Comparison of ENCODE assay signal across 8 cellular contexts in the genomic region with DNA sequence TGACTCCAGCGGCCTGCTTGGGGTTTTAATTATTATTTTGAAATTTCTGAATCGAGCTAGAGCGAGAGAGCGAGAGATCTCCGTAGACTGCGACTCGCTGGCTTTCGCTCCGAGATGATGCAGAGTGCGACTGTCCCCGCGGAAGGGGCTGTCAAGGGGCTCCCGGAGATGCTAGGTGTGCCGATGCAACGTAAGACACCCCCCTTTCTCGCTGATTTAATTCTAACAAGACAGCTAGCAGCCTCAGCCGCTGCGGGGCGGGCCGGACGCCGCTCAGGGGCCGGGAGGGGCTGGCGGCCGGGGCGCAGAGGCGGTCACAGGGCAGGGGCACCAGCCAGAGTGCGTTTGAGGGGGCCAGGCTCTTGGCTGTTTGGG. TPM values are rescaled to one million over a fixed set of nuclear protein-coding genes. Genes with fewer than 3 reads are reported as not detected.
DNase-seq lines count a peak whose midpoint lies in the region; ATAC-seq and TF ChIP-seq lines count a peak whose summit lies in the region.

No MANE protein-coding gene starts in this region.

- TF ChIP-seq CTCF in HFF-Myc (IDR thresholded peaks at IDR 0.05; ENCODE audit: low read depth, low read length, missing control alignments) = no peak

- H3K27ac Mint-ChIP-seq in activated naive CD8-positive, alpha-beta T cell treated with anti-CD3 and anti-CD28 coated beads, Interleukin-2, amount 10 ng/mL, durations not matched to agents 7 days and 5 days = no peak overlapping the region

- H3K4me1 ChIP-seq in mesodermal cell (ENCODE audit: control insufficient read depth, insufficient read depth, low read length, poor library complexity, severe bottlenecking) = peaks cover 33% of the 10 kb centered on the region

- H3K4me1 Mint-ChIP-seq in activated naive CD8-positive, alpha-beta T cell treated with anti-CD3 and anti-CD28 coated beads, Interleukin-2, amount 10 ng/mL, durations not matched to agents 7 days and 5 days = peaks cover 15% of the 10 kb centered on the region

- no peak overlapping the region for H3K27ac ChIP-seq in mesodermal cell (ENCODE audit: low read depth, low read length, severe bottlenecking)

- no peaks in the 10 kb centered on the region for H3K9me3 ChIP-seq in mesodermal cell (ENCODE audit: control insufficient read depth, low read length)

- POLR2A ChIA-PET in activated naive CD8-positive, alpha-beta T cell treated with anti-CD3 and anti-CD28 coated beads, Interleukin-2, amount 10 ng/mL, durations not matched to agents 7 days and 5 days (lab: Charles Lee) = no interaction called here

- H3K27me3 Mint-ChIP-seq in activated naive CD8-positive, alpha-beta T cell treated with anti-CD3 and anti-CD28 coated beads, Interleukin-2, amount 10 ng/mL, durations not matched to agents 7 days and 5 days = peaks cover 84% of the 10 kb centered on the region

- DNase-seq in AG20443 (ENCODE audit: low spot score) = peak; percentile 22
- no peak for DNase-seq in HFF-Myc (ENCODE audit: extremely low read depth, low read depth)
- DNase-seq in activated naive CD8-positive, alpha-beta T cell treated with anti-CD3 and anti-CD28 coated beads, Interleukin-2, amount 10 ng/mL, durations not matched to agents 7 days and 5 days = no peak
- DNase-seq in HUDEP-2 (lab: John Stamatoyannopoulos, UW; ENCODE audit: unreplicated experiment in 76 of 76) = no peak
- DNase-seq in midbrain (lab: John Stamatoyannopoulos, UW) = no peak

- no peaks in the 10 kb centered on the region for H3K36me3 Mint-ChIP-seq in activated naive CD8-positive, alpha-beta T cell treated with anti-CD3 and anti-CD28 coated beads, Interleukin-2, amount 10 ng/mL, durations not matched to agents 7 days and 5 days

- H3K36me3 ChIP-seq in mesodermal cell (ENCODE audit: control insufficient read depth, insufficient read depth, low read length) = no peaks in the 10 kb centered on the region

- H3K9me3 Mint-ChIP-seq in activated naive CD8-positive, alpha-beta T cell treated with anti-CD3 and anti-CD28 coated beads, Interleukin-2, amount 10 ng/mL, durations not matched to agents 7 days and 5 days = no peaks in the 10 kb centered on the region

- ATAC-seq in activated naive CD8-positive, alpha-beta T cell treated with anti-CD3 and anti-CD28 coated beads, Interleukin-2, amount 10 ng/mL, durations not matched to agents 7 days and 5 days (ENCODE audit: low read depth) = peak; percentile 28
- no peak for ATAC-seq in GM21381 (IDR thresholded peaks at IDR 0.05; ENCODE audit: unreplicated experiment)
- no peak for ATAC-seq in GM18858 (IDR thresholded peaks at IDR 0.05; ENCODE audit: unreplicated experiment)

- H3K4me3 ChIP-seq in HFF-Myc (replicated peaks; ENCODE audit: low read depth, low read length) (peak overlapping the region; percentile 45), mesodermal cell (ENCODE audit: extremely low read depth, insufficient read depth, low read length, poor library complexity, severe bottlenecking) (peak overlapping the region; percentile 39)

- H3K4me3 Mint-ChIP-seq in activated naive CD8-positive, alpha-beta T cell treated with anti-CD3 and anti-CD28 coated beads, Interleukin-2, amount 10 ng/mL, durations not matched to agents 7 days and 5 days = peak overlapping the region; percentile 63

- WGBS in mesodermal cell (ENCODE audit: insufficient coverage in 2 of 2), 2 experiments = 0% methylated on average over 21 to 24 of the region's 28 CpGs

RNA-seq across cellular contexts. Expression of a gene that starts 0.3 kb away (rescaled TPM):
- not detected for total RNA-seq in activated naive CD8-positive, alpha-beta T cell treated with anti-CD3 and anti-CD28 coated beads, Interleukin-2, amount 10 ng/mL, durations not matched to agents 7 days and 5 days
- not detected for polyA plus RNA-seq in mesodermal cell (2013, experiment 1 of 2)
- not detected for polyA plus RNA-seq in mesodermal cell (2013, experiment 2 of 2)
